Comparison of ENCODE assay signal across 14 cellular contexts in genomic region chr16:12532871-12533610, GRCh38.
DNase-seq lines count a peak whose midpoint lies in the region; ATAC-seq and TF ChIP-seq lines count a peak whose summit lies in the region.
"Had no signal": no experiment of that assay in that cellular context is flagged by ENCODE, and none has a peak within 500 bp of the region (broad histone marks: within the 10 kb centered on the region; RNA-seq: fewer than 3 reads in every experiment).

No MANE protein-coding gene starts in this region.

- H3K27ac ChIP-seq in left lung (no peak overlapping the region), smooth muscle cell (ENCODE audit: low read depth) (no peak overlapping the region)
- H3K27ac ChIP-seq: A549, psoas muscle, tibial nerve had no signal

- H3K9me3 ChIP-seq in left lung (no peaks in the 10 kb centered on the region), smooth muscle cell (replicated peaks; ENCODE audit: low read depth) (no peaks in the 10 kb centered on the region)
- H3K9me3 ChIP-seq: A549, psoas muscle, tibial nerve had no signal

- peak; percentile 73 for ATAC-seq in central memory CD8-positive, alpha-beta T cell (replicated peaks; ENCODE audit: extremely low read depth, poor library complexity, severe bottlenecking)
- ATAC-seq in GM21825 (IDR thresholded peaks at IDR 0.05; ENCODE audit: unreplicated experiment) (no peak), left lung (no peak)
- ATAC-seq: psoas muscle had no signal

- H3K4me3 Mint-ChIP-seq in central memory CD8-positive, alpha-beta T cell: peak overlapping the region; percentile 66

- no peak overlapping the region for H3K9ac ChIP-seq in smooth muscle cell (ENCODE audit: low read depth)

- H3K4me3 ChIP-seq in left lung (no peak overlapping the region), smooth muscle cell (no peak overlapping the region)
- H3K4me3 ChIP-seq: A549, psoas muscle, tibial nerve had no signal

- H3K9me3 Mint-ChIP-seq in central memory CD8-positive, alpha-beta T cell: no peaks in the 10 kb centered on the region

- no peaks in the 10 kb centered on the region for H3F3A ChIP-seq in smooth muscle cell (ENCODE audit: low read depth)

- H3K4me1 ChIP-seq in left lung (peaks cover 0 to 24% of the 10 kb centered on the region in 2 donors), smooth muscle cell (ENCODE audit: low read depth) (no peaks in the 10 kb centered on the region)
- H3K4me1 ChIP-seq: psoas muscle, tibial nerve had no signal

- H3K4me2 ChIP-seq in smooth muscle cell: no peak overlapping the region
- H3K4me2 ChIP-seq: A549 had no signal

- peak overlapping the region; percentile 41 for H3K27ac Mint-ChIP-seq in central memory CD8-positive, alpha-beta T cell (ENCODE audit: low read depth)

- H3K36me3 ChIP-seq in left lung (no peaks in the 10 kb centered on the region), smooth muscle cell (ENCODE audit: low read depth) (no peaks in the 10 kb centered on the region)
- H3K36me3 ChIP-seq: tibial nerve had no signal

- intact Hi-C loops in left lung (cut with DNase I): no loop called here

- no peaks in the 10 kb centered on the region for H3K27me3 Mint-ChIP-seq in central memory CD8-positive, alpha-beta T cell

- peaks cover 49% of the 10 kb centered on the region for H3K4me1 Mint-ChIP-seq in central memory CD8-positive, alpha-beta T cell

- H3K79me2 ChIP-seq in smooth muscle cell (ENCODE audit: low read depth): no peaks in the 10 kb centered on the region

- H3K27me3 ChIP-seq in left lung (no peaks in the 10 kb centered on the region), smooth muscle cell (ENCODE audit: low read depth) (no peaks in the 10 kb centered on the region)
- H3K27me3 ChIP-seq: tibial nerve had no signal

- no peak for TF ChIP-seq CTCF in left lung (IDR thresholded peaks at IDR 0.05)
- TF ChIP-seq CTCF in smooth muscle cell (IDR thresholded peaks at IDR 0.05; ENCODE audit: borderline replicate concordance, insufficient read depth, poor library complexity, severe bottlenecking): no peak

- no peak overlapping the region for H2AFZ ChIP-seq in smooth muscle cell (ENCODE audit: low read depth)

- peaks cover 10% of the 10 kb centered on the region for H4K20me1 ChIP-seq in smooth muscle cell (ENCODE audit: low read depth)

- DNase-seq in activated CD4-positive, alpha-beta T cell treated with anti-CD3 and anti-CD28 coated beads for 1 hour: peak; percentile 16
- DNase-seq in activated CD4-positive, alpha-beta T cell treated with anti-CD3 and anti-CD28 coated beads, Interleukin-2, amount 50 U/mL, for 4 hours: no peak
- peak; percentile 23 for DNase-seq in activated CD8-positive, alpha-beta memory T cell treated with anti-CD3 and anti-CD28 coated beads, Interleukin-2, amount 50 U/mL, for 4 hours
- peak; percentile 17 to 35 for DNase-seq in central memory CD8-positive, alpha-beta T cell (ENCODE audit: low spot score in 2 of 2)
- DNase-seq in stimulated activated CD8-positive, alpha-beta memory T cell treated with anti-CD3 and anti-CD28 coated beads, Interleukin-4, amount 100 ng/mL, for 48 hours: peak; percentile 50
- DNase-seq in left lung (no peak), smooth muscle cell (lab: John Stamatoyannopoulos, UW; ENCODE audit: unreplicated experiment) (no peak)
- DNase-seq: kidney, NCI-H2171 treated with DMSO at 0.1 percent for 48 hours, OCI-M1 had no signal

- H3K36me3 Mint-ChIP-seq in central memory CD8-positive, alpha-beta T cell (ENCODE audit: insufficient read depth): peaks cover 3% of the 10 kb centered on the region

- WGBS in smooth muscle cell (ENCODE audit: low lambda C conversion rate): 95% methylated on average over 18 of the region's 18 CpGs

Comparison
In these comparisons a context has a peak if more than half of its experiments do, and no peak if none do; other contexts are left out.
1. DNase-seq: peak in activated CD4-positive, alpha-beta T cell treated with anti-CD3 and anti-CD28 coated beads for 1 hour (single experiment), activated CD8-positive, alpha-beta memory T cell treated with anti-CD3 and anti-CD28 coated beads, Interleukin-2, amount 50 U/mL, for 4 hours (single experiment), central memory CD8-positive, alpha-beta T cell (2 of 2) and stimulated activated CD8-positive, alpha-beta memory T cell treated with anti-CD3 and anti-CD28 coated beads, Interleukin-4, amount 100 ng/mL, for 48 hours (single experiment); none in activated CD4-positive, alpha-beta T cell treated with anti-CD3 and anti-CD28 coated beads, Interleukin-2, amount 50 U/mL, for 4 hours (0 of 2), left lung (0 of 2) and smooth muscle cell (single experiment).